Comparison of ENCODE assay signal across 1 cellular context in genomic region chr3:34969513-34969912, GRCh38.
TF ChIP-seq lines count a peak whose summit lies in the region.

No MANE protein-coding gene starts in this region.

TF ChIP-seq in GM23338, 12 proteins besides CTCF, POLR2A, EP300 and RAD21 (continued from another document):
- TF ChIP-seq REST (IDR thresholded peaks at IDR 0.05; ENCODE audit: unreplicated experiment) (no peak), ZNF114 (CRISPR knock-in tag; IDR thresholded peaks at IDR 0.05) (no peak), EZH2 (IDR thresholded peaks at IDR 0.05; ENCODE audit: low read depth, unreplicated experiment) (no peak), ETS1 (IDR thresholded peaks at IDR 0.05) (no peak), ZNF331 (CRISPR knock-in tag; IDR thresholded peaks at IDR 0.05; ENCODE audit: low read depth) (no peak), POLR2AphosphoS5 (IDR thresholded peaks at IDR 0.05; ENCODE audit: low read depth) (no peak), STAT1 (IDR thresholded peaks at IDR 0.05; ENCODE audit: unreplicated experiment) (no peak)
